ENCODE assay signal across 17 cellular contexts in genomic region chr17:17761894-17762781, GRCh38.
"Had no signal": no experiment of that assay in that cellular context is flagged by ENCODE, and none has a peak within 500 bp of the region (broad histone marks: within the 10 kb centered on the region; RNA-seq: fewer than 3 reads in every experiment).

No MANE protein-coding gene starts in this region.

- H3K4me3 ChIP-seq: breast epithelium, gastrocnemius medialis, heart right ventricle, mucosa of descending colon, thyroid gland, vagina had no signal

- H3K9me3 ChIP-seq: breast epithelium, gastrocnemius medialis, heart right ventricle, mucosa of descending colon, thyroid gland, vagina had no signal

- H3K27me3 Mint-ChIP-seq: naive thymus-derived CD4-positive, alpha-beta T cell had no signal

- H3K27me3 ChIP-seq: breast epithelium, gastrocnemius medialis, heart right ventricle, thyroid gland, vagina had no signal

- DNase-seq: activated CD4-positive, alpha-beta T cell treated with anti-CD3 and anti-CD28 coated beads, Interleukin-2, amount 50 U/mL, for 1 hour; activated naive CD4-positive, alpha-beta T cell treated with Interleukin-2 at 50 U/mL for 16 hours; activated T-cell treated with anti-CD3 and anti-CD28 coated beads for 4 hours; erythroblast; gastrocnemius medialis; heart right ventricle; left colon; mammary epithelial cell; mucosa of descending colon; naive thymus-derived CD4-positive, alpha-beta T cell; stimulated activated CD4-positive, alpha-beta T cell treated with anti-CD3 and anti-CD28 coated beads, Interleukin-12 subunit alpha, Interleukin-12 subunit beta, amount 100 ng/mL, for 4 hours; stimulated activated CD4-positive, alpha-beta T cell treated with anti-CD3 and anti-CD28 coated beads, Interleukin-2, amount 100 ng/mL, for 24 hours; T-helper 9 cell; thyroid gland had no signal

- H3K4me3 Mint-ChIP-seq: naive thymus-derived CD4-positive, alpha-beta T cell had no signal

- H3K27ac ChIP-seq: breast epithelium, heart right ventricle, thyroid gland, vagina had no signal

- H3K36me3 ChIP-seq: breast epithelium, gastrocnemius medialis, thyroid gland, vagina had no signal

- ATAC-seq: activated CD4-positive, CD25-positive, alpha-beta regulatory T cell treated with anti-CD3 and anti-CD28 coated beads, Interleukin-2, amount 50 U/mL, for 24 hours; gastrocnemius medialis; left colon; mucosa of descending colon; naive thymus-derived CD4-positive, alpha-beta T cell had no signal

- H3K4me1 ChIP-seq: breast epithelium had no signal
